Comparison of ENCODE assay signal across 8 cellular contexts in genomic region chr2:219570924-219571310, GRCh38. TPM values are rescaled to one million over a fixed set of nuclear protein-coding genes. Genes with fewer than 3 reads are reported as not detected.
A peak's percentile ranks its signal among the peaks of the same experiment; 100 is the strongest.
DNase-seq lines count a peak whose midpoint lies in the region; ATAC-seq and TF ChIP-seq lines count a peak whose summit lies in the region.

No MANE protein-coding gene starts in this region.

- H3K27ac Mint-ChIP-seq in nephron, result no peak overlapping the region

- H3K4me1 ChIP-seq in NT2/D1 (ENCODE audit: insufficient read depth, insufficient read length) (peaks cover 31% of the 10 kb centered on the region), esophagus muscularis mucosa (peaks cover 15 to 20% (median 16%) of the 10 kb centered on the region in 4 donors)

- peak overlapping the region; percentile 86 to 91 (median 90) for H3K27ac ChIP-seq in esophagus muscularis mucosa (replicated peaks in 1 of 4)

- no CpG with 5 or more reads among the region's 55 CpGs for WGBS in esophagus muscularis mucosa

- intact Hi-C loops in esophagus muscularis mucosa (cut with DNase I), result loop anchor here (2.0 kb wide), 1 partner anchor 26 kb away; the partner anchor contains the start of gene STK11IP

- H3K4me1 Mint-ChIP-seq in nephron, result peaks cover 49% of the 10 kb centered on the region

- H3K9me3 ChIP-seq in NT2/D1 (ENCODE audit: insufficient read depth, low read length) (no peaks in the 10 kb centered on the region), esophagus muscularis mucosa (no peaks in the 10 kb centered on the region)

- TF ChIP-seq CTCF in esophagus muscularis mucosa (IDR thresholded peaks at IDR 0.05) (no peak), nephron (IDR thresholded peaks at IDR 0.05; ENCODE audit: unreplicated experiment in 3 of 3) (no peak)

- DNase-seq in AG20443 (ENCODE audit: low spot score) (peak; percentile 56), NT2/D1 (ENCODE audit: low read depth, low spot score) (no peak), esophagus muscularis mucosa (ENCODE audit: extremely low spot score) (no peak), COR-L47 (lab: John Stamatoyannopoulos, UW) (no peak), mucosa of gallbladder (ENCODE audit: low spot score) (no peak)
- DNase-seq in activated CD4-positive, alpha-beta T cell treated with anti-CD3 and anti-CD28 coated beads, Interleukin-2, amount 50 U/mL, for 4 hours, result no peak

- ATAC-seq in GM19452 (IDR thresholded peaks at IDR 0.05; ENCODE audit: unreplicated experiment), result no peak

- H3K27me3 Mint-ChIP-seq in nephron (ENCODE audit: low read depth), result peaks cover 7% of the 10 kb centered on the region

- H3K9ac ChIP-seq in NT2/D1 (ENCODE audit: insufficient read length, low read depth), result peak overlapping the region; percentile 95

- peaks cover 26% of the 10 kb centered on the region for H3K36me3 Mint-ChIP-seq in nephron (ENCODE audit: low read depth)

- H3K4me3 ChIP-seq in NT2/D1 (ENCODE audit: insufficient read length, low read depth) (peak overlapping the region; percentile 81), esophagus muscularis mucosa (peak overlapping the region; percentile 73 to 87 (median 82))

- no peak for TF ChIP-seq POLR2A in esophagus muscularis mucosa (IDR thresholded peaks at IDR 0.05; ENCODE audit: low read depth)

- TF ChIP-seq EP300 in esophagus muscularis mucosa (IDR thresholded peaks at IDR 0.05), result no peak

- peaks cover 41% of the 10 kb centered on the region for H3K36me3 ChIP-seq in NT2/D1 (ENCODE audit: insufficient read depth, insufficient read length, low read length)
- H3K36me3 ChIP-seq in esophagus muscularis mucosa, result peaks cover 0 to 22% (median 10%) of the 10 kb centered on the region in 4 donors

- no peaks in the 10 kb centered on the region for H3K27me3 ChIP-seq in NT2/D1 (ENCODE audit: insufficient read depth, insufficient read length)
- H3K27me3 ChIP-seq in esophagus muscularis mucosa, result peaks cover 0 to 13% (median 0%) of the 10 kb centered on the region in 4 donors

- H3K4me3 Mint-ChIP-seq in nephron, result peak overlapping the region; percentile 61 to 70 (median 63)

- no peaks in the 10 kb centered on the region for H3K9me3 Mint-ChIP-seq in nephron

RNA-seq across cellular contexts. Expression of gene OBSL1, which starts 0.4 kb away (rescaled TPM):
- total RNA-seq in esophagus muscularis mucosa (100 to 1,000 TPM in 2 of 4 donors, 10 to 100 TPM in 2; 51.9 to 123 (median 99.2) TPM), mucosa of gallbladder (57.8 TPM)

RNA-seq across cellular contexts. Expression of gene INHA, which starts 1.2 kb away (rescaled TPM):
- under 1 TPM in 2 of 4 donors, not detected in 2; 0.45 to 0.75 TPM for total RNA-seq in esophagus muscularis mucosa
- total RNA-seq in mucosa of gallbladder, result 0.37 TPM

RNA-seq across cellular contexts. Expression of gene STK11IP, which starts 26.7 kb away (rescaled TPM):
- 10 to 100 TPM in 3 of 4 donors, 1 to 10 TPM in 1; 8.9 to 24.2 (median 14.3) TPM for total RNA-seq in esophagus muscularis mucosa
- 44.4 TPM for total RNA-seq in mucosa of gallbladder

RNA-seq across cellular contexts. Expression of gene TMEM198, which starts 27.1 kb away (rescaled TPM):
- total RNA-seq in esophagus muscularis mucosa (1 to 10 TPM; 3.7 to 4.7 (median 4.2) TPM), mucosa of gallbladder (4.4 TPM)

RNA-seq across cellular contexts. Expression of gene CHPF, which starts 27.3 kb away (rescaled TPM):
- total RNA-seq in esophagus muscularis mucosa (10 to 100 TPM; 44.4 to 67.8 (median 58.4) TPM), mucosa of gallbladder (103 TPM)
